In genomic region chr9:78121488-78121887, GRCh38 we compare ENCODE assay signal across 8 cellular contexts.
A peak's percentile ranks its signal among the peaks of the same experiment; 100 is the strongest.
DNase-seq lines count a peak whose midpoint lies in the region; ATAC-seq and TF ChIP-seq lines count a peak whose summit lies in the region.

No MANE protein-coding gene starts in this region.

- H3K36me3 Mint-ChIP-seq in activated CD4-positive, alpha-beta memory T cell treated with anti-CD3 and anti-CD28 coated beads for 36 hours = no peaks in the 10 kb centered on the region
- no peaks in the 10 kb centered on the region for H3K36me3 Mint-ChIP-seq in mesothelial cell of epicardium

- H3K4me1 ChIP-seq in effector memory CD4-positive, alpha-beta T cell (ENCODE audit: control insufficient read depth, insufficient read depth, low read length, poor library complexity, severe bottlenecking) = peaks cover 16% of the 10 kb centered on the region

- DNase-seq in NCI-H510A treated with DMSO at 0.1 percent for 48 hours (lab: John Stamatoyannopoulos, UW) (peak; percentile 48), NCI-H510A (lab: John Stamatoyannopoulos, UW) (no peak), NCI-H2227 (lab: John Stamatoyannopoulos, UW; ENCODE audit: unreplicated experiment) (peak; percentile 43), mesothelial cell of epicardium (ENCODE audit: low spot score in 2 of 2, unreplicated experiment in 2 of 2) (peak; percentile 51 to 82)
- peak; percentile 76 for DNase-seq in activated CD4-positive, alpha-beta memory T cell treated with anti-CD3 and anti-CD28 coated beads for 36 hours
- DNase-seq in effector memory CD4-positive, alpha-beta T cell = peak; percentile 6 to 31 (median 11)
- peak; percentile 26 for DNase-seq in stimulated activated CD8-positive, alpha-beta memory T cell treated with anti-CD3 and anti-CD28 coated beads, Interleukin-7, amount 100 ng/mL, for 24 hours (ENCODE audit: low read depth)

- intact Hi-C loops in activated CD4-positive, alpha-beta memory T cell treated with anti-CD3 and anti-CD28 coated beads for 36 hours (cut with micrococcal nuclease) = loop anchor here (1.0 kb wide), 1 partner anchor 86 kb away; no protein-coding TSS in a partner anchor

- no peak overlapping the region for H3K4me3 ChIP-seq in effector memory CD4-positive, alpha-beta T cell (ENCODE audit: insufficient read depth, low read depth, low read length, poor library complexity, severe bottlenecking)

- H3K9me3 ChIP-seq in effector memory CD4-positive, alpha-beta T cell (ENCODE audit: control insufficient read depth, low read length) = no peaks in the 10 kb centered on the region

- no peaks in the 10 kb centered on the region for H3K27me3 ChIP-seq in effector memory CD4-positive, alpha-beta T cell (replicated peaks; ENCODE audit: control insufficient read depth, insufficient read depth, low read length, poor library complexity, severe bottlenecking)

- H3K9me3 Mint-ChIP-seq in activated CD4-positive, alpha-beta memory T cell treated with anti-CD3 and anti-CD28 coated beads for 36 hours = no peaks in the 10 kb centered on the region
- peaks cover 7% of the 10 kb centered on the region for H3K9me3 Mint-ChIP-seq in mesothelial cell of epicardium

- H3K4me1 Mint-ChIP-seq in activated CD4-positive, alpha-beta memory T cell treated with anti-CD3 and anti-CD28 coated beads for 36 hours (ENCODE audit: low read depth) = peaks cover 41% of the 10 kb centered on the region
- peaks cover 2% of the 10 kb centered on the region for H3K4me1 Mint-ChIP-seq in mesothelial cell of epicardium

- H3K27ac ChIP-seq in effector memory CD4-positive, alpha-beta T cell (ENCODE audit: insufficient read depth, low read length, poor library complexity, severe bottlenecking) = no peak overlapping the region

- H3K27ac Mint-ChIP-seq in activated CD4-positive, alpha-beta memory T cell treated with anti-CD3 and anti-CD28 coated beads for 36 hours = no peak overlapping the region
- no peak overlapping the region for H3K27ac Mint-ChIP-seq in mesothelial cell of epicardium

- H3K27me3 Mint-ChIP-seq in activated CD4-positive, alpha-beta memory T cell treated with anti-CD3 and anti-CD28 coated beads for 36 hours = no peaks in the 10 kb centered on the region
- H3K27me3 Mint-ChIP-seq in mesothelial cell of epicardium (ENCODE audit: low read depth) = peaks cover 20% of the 10 kb centered on the region

- CTCF ChIA-PET in activated CD4-positive, alpha-beta memory T cell treated with anti-CD3 and anti-CD28 coated beads for 36 hours (lab: Charles Lee) = interaction anchor here (0.5 to 3.5 kb wide), 26 partner anchors 8 to 667 kb away, joined by 3 to 26 read pairs (median 4); no protein-coding TSS in a partner anchor

- H3K36me3 ChIP-seq in effector memory CD4-positive, alpha-beta T cell (ENCODE audit: control insufficient read depth, insufficient read depth, low read length) = no peaks in the 10 kb centered on the region

- ATAC-seq in HG03521 (IDR thresholded peaks at IDR 0.05; ENCODE audit: unreplicated experiment) = no peak

- no peak overlapping the region for H3K4me3 Mint-ChIP-seq in activated CD4-positive, alpha-beta memory T cell treated with anti-CD3 and anti-CD28 coated beads for 36 hours
- H3K4me3 Mint-ChIP-seq in mesothelial cell of epicardium = no peak overlapping the region

- POLR2A ChIA-PET in activated CD4-positive, alpha-beta memory T cell treated with anti-CD3 and anti-CD28 coated beads for 36 hours (lab: Charles Lee) = no interaction called here

- peak; percentile 49 for TF ChIP-seq CTCF in mesothelial cell of epicardium (IDR thresholded peaks at IDR 0.05; ENCODE audit: unreplicated experiment)
